1 cellular context compared by ENCODE assay signal in genomic region chr3:141386611-141387110, GRCh38.
A peak's percentile ranks its signal among the peaks of the same experiment; 100 is the strongest.
TF ChIP-seq lines count a peak whose summit lies in the region.

No MANE protein-coding gene starts in this region.

TF ChIP-seq in K562, 482 proteins besides CTCF, POLR2A, EP300 and RAD21 (continued from another document):
- no peak for TF ChIP-seq ZKSCAN3 (CRISPR knock-in tag; IDR thresholded peaks at IDR 0.05)
- TF ChIP-seq ZNF695 (CRISPR knock-in tag; IDR thresholded peaks at IDR 0.05), result no peak
- TF ChIP-seq NR3C1 (CRISPR knock-in tag; IDR thresholded peaks at IDR 0.05), result no peak
- peak; percentile 80; the same call in 1 of the 2 replicates for TF ChIP-seq ZNF589 (CRISPR knock-in tag; IDR thresholded peaks at IDR 0.05; ENCODE audit: low read depth)
- TF ChIP-seq BCLAF1 (IDR thresholded peaks at IDR 0.05; ENCODE audit: borderline replicate concordance in 1 of 2, control insufficient read depth in 1 of 2, low read depth in 2 of 2, low read length in 1 of 2), result no peak
- no peak for TF ChIP-seq ADNP (tag; IDR thresholded peaks at IDR 0.05)
- no peak for TF ChIP-seq PHF8 (IDR thresholded peaks at IDR 0.05; ENCODE audit: borderline replicate concordance, low read length)
- TF ChIP-seq MIER1 (IDR thresholded peaks at IDR 0.05; ENCODE audit: low read depth), result no peak
- no peak for TF ChIP-seq HLTF (IDR thresholded peaks at IDR 0.05)
- TF ChIP-seq ZKSCAN1 (IDR thresholded peaks at IDR 0.05; ENCODE audit: low read depth, low read length), result no peak
- TF ChIP-seq CHD1 (IDR thresholded peaks at IDR 0.05; ENCODE audit: low read length), result no peak
- peak; percentile 93 for TF ChIP-seq CEBPG (CRISPR knock-in tag; IDR thresholded peaks at IDR 0.05)
- peak; percentile 88 to 97 for TF ChIP-seq CEBPG (tag; conservative IDR thresholded peaks at IDR 0.05 in 1 of 2, IDR thresholded peaks at IDR 0.05 in 1 of 2)
- TF ChIP-seq MAX (CRISPR knock-in tag; IDR thresholded peaks at IDR 0.05), result no peak
- 0 out of 4 replicates have a peak, but pooled peaks of 1 of the 2 experiments have one; percentile 10 for TF ChIP-seq FOXA3 (CRISPR knock-in tag; conservative IDR thresholded peaks at IDR 0.05 in 1 of 2, IDR thresholded peaks at IDR 0.05 in 1 of 2)
- TF ChIP-seq IRF2 (CRISPR knock-in tag; IDR thresholded peaks at IDR 0.05), result no peak
- peak; percentile 57 for TF ChIP-seq EP400 (IDR thresholded peaks at IDR 0.05)
- TF ChIP-seq ZNF140 (CRISPR knock-in tag; IDR thresholded peaks at IDR 0.05), result no peak
- no peak for TF ChIP-seq FOXA1 (IDR thresholded peaks at IDR 0.05; ENCODE audit: borderline replicate concordance)
- 0 out of 2 replicates have a peak, but pooled peaks have one; percentile 39 for TF ChIP-seq DMBX1 (CRISPR knock-in tag; IDR thresholded peaks at IDR 0.05; ENCODE audit: borderline replicate concordance)
- TF ChIP-seq IRF9 (tag; IDR thresholded peaks at IDR 0.05), result 0 out of 2 replicates have a peak, but pooled peaks have one; percentile 14
- no peak for TF ChIP-seq HDAC6 (IDR thresholded peaks at IDR 0.05; ENCODE audit: low read depth, low read length)
- TF ChIP-seq CREB5 (CRISPR knock-in tag; IDR thresholded peaks at IDR 0.05), result no peak
- peak; percentile 51; the same call in 1 of the 2 replicates for TF ChIP-seq ZNF766 (CRISPR knock-in tag; conservative IDR thresholded peaks at IDR 0.05)
- peak; percentile 84 for TF ChIP-seq POLR2H (tag; IDR thresholded peaks at IDR 0.05; ENCODE audit: low read depth)
TF ChIP-seq in K562: peak in this region for 45.
